In the genomic region with DNA sequence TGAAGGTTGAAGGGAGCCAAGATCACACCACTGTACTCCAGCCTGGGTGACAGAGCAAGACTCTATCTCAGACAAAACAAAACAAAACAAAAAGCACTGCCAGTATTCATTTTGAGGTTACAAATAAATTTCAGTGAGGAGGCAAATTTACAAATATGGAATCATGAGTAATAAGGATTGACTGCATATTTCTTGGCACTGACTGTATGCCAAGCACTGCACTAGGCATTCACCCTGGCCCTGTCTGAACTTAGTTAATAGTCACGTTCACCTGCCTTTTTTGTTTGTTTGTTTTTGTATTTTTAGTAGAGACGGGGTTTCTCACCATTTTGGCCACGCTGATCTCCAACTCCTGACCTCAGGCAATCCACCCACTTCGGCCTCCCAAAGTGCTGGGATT, we compare ENCODE assay signal across 33 cellular contexts. TPM values are rescaled to one million over a fixed set of nuclear protein-coding genes. Genes with fewer than 3 reads are reported as not detected.
DNase-seq lines count a peak whose midpoint lies in the region; ATAC-seq and TF ChIP-seq lines count a peak whose summit lies in the region.
"Had no signal": no experiment of that assay in that cellular context is flagged by ENCODE, and none has a peak within 500 bp of the region (broad histone marks: within the 10 kb centered on the region; RNA-seq: fewer than 3 reads in every experiment).

No MANE protein-coding gene starts in this region.

- no peak for DNase-seq in heart right ventricle
- no peak for DNase-seq in Right ventricle myocardium superior
- peak; percentile 17 for DNase-seq in mammary epithelial cell
- no peak for DNase-seq in transverse colon
- DNase-seq in KBM-7: no peak
- no peak for DNase-seq in D341Med (ENCODE audit: low spot score)
- DNase-seq: activated B cell treated with CpG ODN at 0.5 μM for 24 hours; activated CD4-positive, alpha-beta T cell treated with anti-CD3 and anti-CD28 coated beads, Interleukin-2, amount 50 U/mL, for 1 hour; activated effector memory CD4-positive, alpha-beta T cell treated with Interleukin-2 at 50 U/mL for 16 hours; activated T-cell treated with anti-CD3 and anti-CD28 coated beads, Interleukin-2, amount 50 U/mL, for 1 hour; Caco-2; dermis blood vessel endothelial cell; DMS79 treated with DMSO at 0.1 percent for 48 hours; endodermal cell; GF-D8; Kasumi-1; left lung; NCI-H1694; NCI-H446 treated with DMSO at 0.1 percent for 48 hours; posterior cingulate gyrus; stimulated activated CD4-positive, alpha-beta T cell treated with anti-CD3 and anti-CD28 coated beads, Interleukin-15, amount 100 ng/mL, for 24 hours; stimulated activated CD4-positive, alpha-beta T cell treated with anti-CD3 and anti-CD28 coated beads, Interleukin-4, amount 100 ng/mL, for 4 hours; T1000 had no signal

- ATAC-seq in heart right ventricle (no peak), Right ventricle myocardium superior (ENCODE audit: poor library complexity) (no peak), GM21447 (IDR thresholded peaks at IDR 0.05; ENCODE audit: unreplicated experiment) (no peak)
- ATAC-seq: left lung; sciatic nerve; stimulated activated effector memory CD8-positive, alpha-beta T cell treated with anti-CD3 and anti-CD28 coated beads, Interleukin-12 subunit alpha, Interleukin-12 subunit beta, amount 100 ng/mL, for 72 hours had no signal

- H3K27ac ChIP-seq in heart right ventricle: peak overlapping the region; percentile 25 to 95 (median 80)
- no peak overlapping the region for H3K27ac ChIP-seq in mammary epithelial cell (ENCODE audit: insufficient read depth, low read depth, low read length)
- H3K27ac ChIP-seq in rectal smooth muscle tissue (ENCODE audit: low read depth, low read length): peak overlapping the region; percentile 73
- peak overlapping the region; percentile 18 to 92 (median 66) for H3K27ac ChIP-seq in transverse colon
- H3K27ac ChIP-seq: left lung had no signal

- WGBS in heart right ventricle, 2 donors: 79 to 80% methylated on average over 4 of the region's 4 CpGs
- 100% methylated on average over 3 of the region's 4 CpGs for WGBS in mammary epithelial cell (ENCODE audit: low coverage, missing lambda C conversion rate)
- WGBS in transverse colon (ENCODE audit: low coverage in 1 of 2), 2 donors: 69 to 86% methylated on average over 4 of the region's 4 CpGs

- H3K4me3 ChIP-seq in heart right ventricle (no peak overlapping the region), mammary epithelial cell (replicated peaks in 1 of 3; ENCODE audit: insufficient read depth in 1 of 3, low read depth in 2 of 3, low read length in 3 of 3) (no peak overlapping the region), rectal smooth muscle tissue (ENCODE audit: low read length) (no peak overlapping the region), transverse colon (no peak overlapping the region)
- H3K4me3 ChIP-seq: left lung had no signal

- no peak for TF ChIP-seq CTCF in heart right ventricle (IDR thresholded peaks at IDR 0.05)
- TF ChIP-seq CTCF in mammary epithelial cell (conservative IDR thresholded peaks at IDR 0.05 in 1 of 2, IDR thresholded peaks at IDR 0.05 in 1 of 2; ENCODE audit: extremely low read depth in 1 of 2, insufficient read depth in 1 of 2, low read depth in 1 of 2, low read length in 2 of 2): no peak
- TF ChIP-seq CTCF in transverse colon (IDR thresholded peaks at IDR 0.05): no peak

- no TSS peak for BruUV-seq in mammary epithelial cell (replicated peaks; lab: Mats Ljungman, UMichigan)

- H3K36me3 ChIP-seq in heart right ventricle: peaks cover 0 to 63% (median 13%) of the 10 kb centered on the region in 9 donors
- H3K36me3 ChIP-seq in mammary epithelial cell (ENCODE audit: insufficient read depth, low read length): peaks cover 21% of the 10 kb centered on the region
- H3K36me3 ChIP-seq in rectal smooth muscle tissue (ENCODE audit: control insufficient read depth, insufficient read depth, low read length): peaks cover 17% of the 10 kb centered on the region
- H3K36me3 ChIP-seq in transverse colon: peaks cover 0 to 9% (median 4%) of the 10 kb centered on the region in 4 donors

- intact Hi-C loops in heart right ventricle (cut with DNase I): loop anchor here in 3 of 10 donors (2.0 to 10.0 kb wide), 3 partner anchors 137 to 401 kb away; no protein-coding TSS in a partner anchor
- intact Hi-C loops in Right ventricle myocardium superior (cut with DNase I): no loop called here
- intact Hi-C loops in mammary epithelial cell (cut with micrococcal nuclease): no loop called here
- intact Hi-C loops in transverse colon (cut with DNase I; ENCODE audit: low total_unique reads): no loop called here

- TF ChIP-seq POLR2A in transverse colon (IDR thresholded peaks at IDR 0.05): no peak

- no peaks in the 10 kb centered on the region for H4K20me1 ChIP-seq in mammary epithelial cell (ENCODE audit: insufficient read depth, low read length)

- dilution Hi-C loops in mammary epithelial cell (cut with HindIII; ENCODE audit: low sequenced_read_pairs): no loop called here

- H3K27me3 ChIP-seq in heart right ventricle: no peaks in the 10 kb centered on the region
- H3K27me3 ChIP-seq in mammary epithelial cell (ENCODE audit: insufficient read depth, low read length): no peaks in the 10 kb centered on the region
- H3K27me3 ChIP-seq in rectal smooth muscle tissue (ENCODE audit: control insufficient read depth, insufficient read depth, low read length): no peaks in the 10 kb centered on the region
- no peaks in the 10 kb centered on the region for H3K27me3 ChIP-seq in transverse colon
- H3K27me3 ChIP-seq: left lung had no signal

- no peak overlapping the region for H3K9ac ChIP-seq in mammary epithelial cell (ENCODE audit: insufficient read depth, low read length)
- no peak overlapping the region for H3K9ac ChIP-seq in rectal smooth muscle tissue (ENCODE audit: low read length)

- H3K79me2 ChIP-seq in mammary epithelial cell (ENCODE audit: insufficient read depth, low read length): peaks cover 38% of the 10 kb centered on the region

- CTCF ChIA-PET in mammary epithelial cell (lab: Charles Lee; ENCODE audit: low non-redundant PET): no interaction called here

- no peak overlapping the region for H2AFZ ChIP-seq in mammary epithelial cell (ENCODE audit: low read depth, low read length)

- no peak for TF ChIP-seq EP300 in transverse colon (IDR thresholded peaks at IDR 0.05; ENCODE audit: low read depth)

- H3K4me1 ChIP-seq in heart right ventricle: peaks cover 10 to 59% (median 45%) of the 10 kb centered on the region in 9 donors
- peaks cover 10% of the 10 kb centered on the region for H3K4me1 ChIP-seq in mammary epithelial cell (ENCODE audit: insufficient read depth, low read length)
- peaks cover 26% of the 10 kb centered on the region for H3K4me1 ChIP-seq in rectal smooth muscle tissue (ENCODE audit: control insufficient read depth, insufficient read depth, low read length)
- H3K4me1 ChIP-seq in transverse colon: peaks cover 14 to 37% (median 27%) of the 10 kb centered on the region in 4 donors
- H3K4me1 ChIP-seq: Caco-2 had no signal

- no peak overlapping the region for H3K4me2 ChIP-seq in mammary epithelial cell (ENCODE audit: insufficient read depth, low read depth, low read length)

- in situ Hi-C loops in mammary epithelial cell (cut with MboI; ENCODE audit: low sequenced_read_pairs in 2 of 2) (loop anchor here in 1 of 2 donors (25.0 kb wide), 1 partner anchor 1174 kb away; no protein-coding TSS in a partner anchor), transverse colon (cut with MboI; ENCODE audit: low pct_ligation_motif_present in 1 of 4, low pct_unique_long_range_greater_than_20kb in 1 of 4, low sequenced_read_pairs in 3 of 4) (no loop called here), KBM-7 (cut with MboI; ENCODE audit: low pct_unique_long_range_greater_than_20kb, low sequenced_read_pairs) (no loop called here)

- H3K9me3 ChIP-seq in heart right ventricle (no peaks in the 10 kb centered on the region), mammary epithelial cell (replicated peaks; ENCODE audit: insufficient read depth, low read length) (no peaks in the 10 kb centered on the region), transverse colon (no peaks in the 10 kb centered on the region)
- H3K9me3 ChIP-seq: Caco-2, left lung had no signal

RNA-seq across cellular contexts. Expression of gene LDAF1, which starts 5.1 kb away (rescaled TPM):
- total RNA-seq in heart right ventricle (100 to 1,000 TPM; 116 to 182 (median 143) TPM), Right ventricle myocardium superior (148 TPM), mammary epithelial cell (100 to 1,000 TPM in 1 of 2 donors, 10 to 100 TPM in 1; 43.5 to 131 TPM), transverse colon (10 to 100 TPM; 23.6 to 71.0 (median 59.3) TPM)
- polyA plus RNA-seq in heart right ventricle (10 to 100 TPM; 21.0 to 21.9 TPM), mammary epithelial cell (51.9 TPM)
- polyA minus RNA-seq in mammary epithelial cell: 37.7 TPM

RNA-seq across cellular contexts. Expression of gene DNAH3, which starts 12.9 kb away (rescaled TPM):
- 1 to 10 TPM in 6 of 10 donors, under 1 TPM in 4; 0.39 to 3.7 (median 1.1) TPM for total RNA-seq in heart right ventricle
- polyA plus RNA-seq in heart right ventricle: 1 to 10 TPM in 1 of 2 donors, not detected in 1; 1.0 TPM
- 0.89 TPM for total RNA-seq in Right ventricle myocardium superior
- 1 to 10 TPM in 1 of 2 donors, under 1 TPM in 1; 0.54 to 1.3 TPM for total RNA-seq in mammary epithelial cell
- 0.48 TPM for polyA plus RNA-seq in mammary epithelial cell
- not detected for polyA minus RNA-seq in mammary epithelial cell
- 10 to 100 TPM in 1 of 4 donors, 1 to 10 TPM in 3; 1.1 to 28.7 (median 5.5) TPM for total RNA-seq in transverse colon
- total RNA-seq: A172, activated B cell treated with CpG ODN at 0.5 μM for 24 hours, dermis blood vessel endothelial cell, fibroblast of lung, RPMI7951 had no signal
- polyA plus RNA-seq: CD14-positive monocyte, fibroblast of lung had no signal

RNA-seq across cellular contexts. Expression of gene ZP2, which starts 47.8 kb away (rescaled TPM):
- total RNA-seq in heart right ventricle: not detected
- not detected for polyA plus RNA-seq in heart right ventricle
- total RNA-seq in Right ventricle myocardium superior: not detected
- not detected for total RNA-seq in mammary epithelial cell
- not detected for polyA plus RNA-seq in mammary epithelial cell
- not detected for polyA minus RNA-seq in mammary epithelial cell
- total RNA-seq in transverse colon: under 1 TPM in 1 of 4 donors, not detected in 3; 0.27 TPM
- total RNA-seq: A172, activated B cell treated with CpG ODN at 0.5 μM for 24 hours, Caco-2, dermis blood vessel endothelial cell, endodermal cell, fibroblast of lung, left lung, myocyte, RPMI7951, sciatic nerve, SK-MEL-5 had no signal
- polyA plus RNA-seq: CD14-positive monocyte, fibroblast of lung had no signal
